ENCODE assay signal across 1 cellular context in genomic region chr11:2538951-2539735, GRCh38.
TF ChIP-seq lines count a peak whose summit lies in the region.

No MANE protein-coding gene starts in this region.

TF ChIP-seq in H1, 55 proteins besides CTCF, POLR2A, EP300 and RAD21:
- TF ChIP-seq E2F6 (IDR thresholded peaks at IDR 0.05) (no peak), SP4 (IDR thresholded peaks at IDR 0.05; ENCODE audit: low read length) (no peak), RXRA (IDR thresholded peaks at IDR 0.05; ENCODE audit: insufficient read depth, low read depth, low read length) (no peak)
